ENCODE assay signal across 5 cellular contexts in the genomic region with DNA sequence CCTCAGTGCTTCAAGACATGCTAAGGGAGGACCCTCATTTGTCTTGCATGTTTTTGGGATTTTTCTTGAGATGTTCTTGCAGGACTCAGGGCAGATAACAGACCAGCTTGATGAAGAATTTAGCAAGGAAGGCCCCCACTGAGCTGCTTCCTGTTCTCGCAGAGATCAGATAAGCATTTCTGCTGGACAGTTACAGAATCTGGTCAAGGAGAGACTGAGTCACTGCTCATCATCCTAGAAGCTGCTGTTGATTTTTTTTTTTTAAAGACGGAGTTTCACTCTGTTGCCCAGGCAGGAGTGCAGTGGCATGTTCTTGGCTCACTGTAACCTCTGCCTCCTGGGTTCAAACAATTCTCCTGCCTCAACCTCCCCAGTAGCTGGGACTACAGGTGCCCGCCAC. TPM values are rescaled to one million over a fixed set of nuclear protein-coding genes. Genes with fewer than 3 reads are reported as not detected.
"Had no signal": no experiment of that assay in that cellular context is flagged by ENCODE, and none has a peak within 500 bp of the region (broad histone marks: within the 10 kb centered on the region; RNA-seq: fewer than 3 reads in every experiment).

No MANE protein-coding gene starts in this region.

RNA-seq across cellular contexts. Expression of gene ANXA8L1, which starts 1.2 kb away (rescaled TPM):
- total RNA-seq: GM23338, H1, H9, HepG2 had no signal
- polyA plus RNA-seq: GM23338, H1, HepG2, IgD-negative memory B cell had no signal
